ENCODE assay signal across 8 cellular contexts in the genomic region with DNA sequence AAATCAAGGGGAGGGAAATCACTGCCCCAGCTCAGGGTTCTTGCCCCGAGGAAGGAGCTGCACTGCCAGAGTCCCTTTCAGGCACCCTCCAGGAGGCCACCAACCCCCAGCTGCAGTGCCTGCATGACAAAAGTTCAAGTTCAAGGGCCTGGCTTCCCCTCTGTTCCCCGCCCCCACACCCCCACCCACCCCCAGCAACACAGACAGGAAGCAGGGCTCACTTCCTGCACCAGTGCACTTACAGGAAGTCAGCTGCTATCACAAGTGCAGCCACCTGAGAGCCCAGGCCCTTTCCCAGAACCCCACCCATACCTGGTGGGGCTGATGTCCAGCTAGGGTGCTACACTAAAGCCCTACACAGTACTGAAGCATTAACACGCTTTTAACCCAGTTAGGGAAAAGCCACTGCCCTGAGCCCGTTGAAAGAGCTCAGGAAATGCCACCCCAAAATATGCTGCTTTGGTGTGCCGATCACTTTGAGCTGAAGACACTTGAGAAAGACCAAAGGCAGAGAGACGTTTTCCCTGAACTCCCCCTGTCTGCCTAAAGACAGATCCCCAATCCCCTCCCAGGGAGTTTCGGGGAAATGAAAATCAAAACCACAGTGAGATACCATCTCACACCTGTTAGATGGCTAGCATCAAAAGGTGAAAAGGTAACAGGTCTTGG.
DNase-seq lines count a peak whose midpoint lies in the region; ATAC-seq and TF ChIP-seq lines count a peak whose summit lies in the region.

No MANE protein-coding gene starts in this region.

- no peaks in the 10 kb centered on the region for H3K4me1 ChIP-seq in right atrium auricular region
- H3K4me1 ChIP-seq in A673 (ENCODE audit: insufficient read depth, low read length, poor library complexity, severe bottlenecking), result no peaks in the 10 kb centered on the region

- H3K9me3 ChIP-seq in right atrium auricular region, result no peaks in the 10 kb centered on the region
- H3K9me3 ChIP-seq in A673 (ENCODE audit: low read depth, low read length, poor library complexity, severe bottlenecking), result no peaks in the 10 kb centered on the region

- POLR2A ChIA-PET in HEK293T (lab: Yijun Ruan, JAX), result no interaction called here
- POLR2A ChIA-PET in A673 (lab: Charles Lee; ENCODE audit: low non-redundant PET), result interaction anchor here (0.6 kb wide), 1 partner anchor 99 kb away, joined by 7 read pairs; no protein-coding TSS in a partner anchor

- H3K36me3 ChIP-seq in right atrium auricular region (no peaks in the 10 kb centered on the region), A673 (ENCODE audit: insufficient read depth, low read length, poor library complexity, severe bottlenecking) (no peaks in the 10 kb centered on the region)

- no peak for TF ChIP-seq CTCF in right atrium auricular region (IDR thresholded peaks at IDR 0.05)
- no peak for TF ChIP-seq CTCF in A673 (conservative IDR thresholded peaks at IDR 0.05; ENCODE audit: low read depth, low read length)

- CTCF ChIA-PET in HEK293T (lab: Yijun Ruan, JAX) (no interaction called here), A673 (lab: Charles Lee) (no interaction called here)

- intact Hi-C loops in A673 (cut with micrococcal nuclease; ENCODE audit: unreplicated experiment), result no loop called here

- BruUV-seq in A673 (replicated peaks; lab: Mats Ljungman, UMichigan), result no TSS peak

- DNase-seq in activated T-cell treated with anti-CD3 and anti-CD28 coated beads for 48 hours (ENCODE audit: low read depth), result peak; percentile 31
- DNase-seq in stimulated activated CD4-positive, alpha-beta T cell treated with anti-CD3 and anti-CD28 coated beads, Interleukin-1b, Interleukin-23, amount 100 ng/mL, for 4 hours (ENCODE audit: low read depth in 2 of 2), result peak; percentile 24 to 55
- DNase-seq in right atrium auricular region (ENCODE audit: low spot score), result no peak
- no peak for DNase-seq in HEK293T (ENCODE audit: extremely low spot score)
- DNase-seq in A673 (ENCODE audit: low spot score), result no peak

- H3K4me3 ChIP-seq in right atrium auricular region, result no peak overlapping the region
- H3K4me3 ChIP-seq in A673 (ENCODE audit: low read depth, low read length, poor library complexity, severe bottlenecking), result no peak overlapping the region

- no peaks in the 10 kb centered on the region for H3K27me3 ChIP-seq in right atrium auricular region
- no peaks in the 10 kb centered on the region for H3K27me3 ChIP-seq in A673 (replicated peaks; ENCODE audit: insufficient read depth, low read depth, low read length, poor library complexity)

- H3K27ac ChIP-seq in right atrium auricular region (no peak overlapping the region), A673 (ENCODE audit: low read depth, low read length, poor library complexity, severe bottlenecking) (no peak overlapping the region)

- ATAC-seq in GM19463 (IDR thresholded peaks at IDR 0.05; ENCODE audit: unreplicated experiment), result peak; percentile 49
- ATAC-seq in HG03520 (IDR thresholded peaks at IDR 0.05; ENCODE audit: unreplicated experiment), result peak; percentile 46
- ATAC-seq in GM18861 (IDR thresholded peaks at IDR 0.05; ENCODE audit: unreplicated experiment), result no peak

TF ChIP-seq in HEK293T, 16 proteins besides CTCF, POLR2A, EP300 and RAD21:
- no peak for TF ChIP-seq ARNT (IDR thresholded peaks at IDR 0.05)

Comparison
In these comparisons a context has a peak if more than half of its experiments do, and no peak if none do; other contexts are left out.
1. DNase-seq: peak in activated T-cell treated with anti-CD3 and anti-CD28 coated beads for 48 hours (single experiment) and stimulated activated CD4-positive, alpha-beta T cell treated with anti-CD3 and anti-CD28 coated beads, Interleukin-1b, Interleukin-23, amount 100 ng/mL, for 4 hours (2 of 2); none in right atrium auricular region (single experiment), HEK293T (single experiment) and A673 (single experiment).